Comparison of ENCODE assay signal across 9 cellular contexts in genomic region chr9:37324691-37325490, GRCh38.
DNase-seq lines count a peak whose midpoint lies in the region; ATAC-seq, FAIRE-seq and TF ChIP-seq lines count a peak whose summit lies in the region.
"Had no signal": no experiment of that assay in that cellular context is flagged by ENCODE, and none has a peak within 500 bp of the region (broad histone marks: within the 10 kb centered on the region; RNA-seq: fewer than 3 reads in every experiment).

No MANE protein-coding gene starts in this region.

- no peaks in the 10 kb centered on the region for H3K27me3 Mint-ChIP-seq in progenitor cell of endocrine pancreas

- no peak overlapping the region for H3K27ac Mint-ChIP-seq in progenitor cell of endocrine pancreas

- H3K4me1 Mint-ChIP-seq in progenitor cell of endocrine pancreas (ENCODE audit: low read depth): peaks cover 23% of the 10 kb centered on the region

- peaks cover 4% of the 10 kb centered on the region for H3K36me3 Mint-ChIP-seq in progenitor cell of endocrine pancreas (ENCODE audit: insufficient read depth)

- H3K4me3 ChIP-seq in GM08714 (ENCODE audit: low read length): peak overlapping the region; percentile 42; the same call in 1 of the 2 replicates
- H3K4me3 ChIP-seq: uterus had no signal

- ATAC-seq in GM21737 (IDR thresholded peaks at IDR 0.05; ENCODE audit: unreplicated experiment) (peak; percentile 19), GM19455 (IDR thresholded peaks at IDR 0.05; ENCODE audit: unreplicated experiment) (no peak)

- TF ChIP-seq CTCF in progenitor cell of endocrine pancreas (IDR thresholded peaks at IDR 0.05; ENCODE audit: unreplicated experiment): no peak

- no peak for FAIRE-seq in GM19239 (lab: Jason Lieb, UNC)

- H3K9me3 Mint-ChIP-seq in progenitor cell of endocrine pancreas (ENCODE audit: low read depth): peaks cover 5% of the 10 kb centered on the region

- peak; percentile 34 to 43 for DNase-seq in NCI-H187 (lab: John Stamatoyannopoulos, UW)
- DNase-seq in globus pallidus (ENCODE audit: low spot score): peak; percentile 34
- no peak for DNase-seq in GM19239 (ENCODE audit: insufficient read length, low spot score)
- no peak for DNase-seq in progenitor cell of endocrine pancreas (ENCODE audit: low spot score, unreplicated experiment)
- no peak for DNase-seq in SW480 (ENCODE audit: low spot score)
- DNase-seq: uterus had no signal

- no peak overlapping the region for H3K4me3 Mint-ChIP-seq in progenitor cell of endocrine pancreas (ENCODE audit: low read depth)

Comparison
In these comparisons a context has a peak if more than half of its experiments do, and no peak if none do; other contexts are left out.
1. DNase-seq: peak in NCI-H187 (2 of 2) and globus pallidus (single experiment); none in GM19239 (single experiment), progenitor cell of endocrine pancreas (single experiment) and SW480 (single experiment).